Comparison of ENCODE assay signal across 8 cellular contexts in the genomic region with DNA sequence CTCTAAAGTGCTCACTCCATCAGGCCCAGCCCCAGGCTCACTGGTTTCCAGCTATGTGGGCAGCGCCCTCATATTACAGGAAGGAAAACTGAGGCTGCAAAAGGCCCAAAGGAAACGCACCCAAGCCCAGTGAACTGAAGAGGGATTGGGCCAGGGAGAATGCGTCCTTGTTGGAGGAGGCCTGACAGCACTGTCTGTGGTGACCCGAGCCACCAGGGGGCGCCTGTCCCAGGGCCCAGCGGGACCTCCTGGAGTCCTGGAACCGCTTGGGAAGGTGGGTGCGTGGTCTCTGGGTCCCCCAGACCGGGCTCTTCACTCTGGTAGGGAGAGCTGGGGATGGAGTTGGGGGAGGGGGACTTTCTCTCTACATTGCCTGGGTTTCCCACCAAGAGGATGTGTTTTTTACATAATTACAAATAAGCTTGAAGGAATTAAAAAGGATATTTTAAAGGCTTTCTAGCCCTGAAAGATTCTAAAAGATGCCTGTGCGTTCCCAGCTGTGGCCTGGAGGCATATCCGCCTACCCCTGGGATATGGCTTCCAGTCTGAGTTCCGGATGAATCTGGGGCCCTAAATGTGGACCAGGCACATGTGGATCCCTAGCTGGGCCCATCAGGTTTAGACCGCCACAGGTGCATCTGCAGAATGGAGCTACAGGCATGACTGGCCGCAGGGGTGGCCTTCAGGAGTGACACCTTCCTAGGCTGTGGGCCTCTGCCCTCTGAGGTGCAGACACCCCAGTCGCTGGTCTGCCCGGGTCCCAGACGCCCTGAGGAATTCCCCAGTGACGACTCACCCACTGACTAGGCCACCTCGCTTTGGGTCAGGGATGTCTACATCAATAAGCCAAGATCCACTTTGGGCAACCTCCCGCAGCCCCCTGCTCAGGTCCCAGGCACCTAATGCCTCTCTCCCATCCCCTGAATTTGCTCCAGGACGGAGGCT. TPM values are rescaled to one million over a fixed set of nuclear protein-coding genes. Genes with fewer than 3 reads are reported as not detected.
DNase-seq lines count a peak whose midpoint lies in the region; ATAC-seq and TF ChIP-seq lines count a peak whose summit lies in the region.

No MANE protein-coding gene starts in this region.

- 28% methylated on average over 14 of the region's 21 CpGs for WGBS in suprapubic skin

- no peak for TF ChIP-seq POLR2A in suprapubic skin (IDR thresholded peaks at IDR 0.05)

- peaks cover 8% of the 10 kb centered on the region for H3K36me3 ChIP-seq in GM06990 (ENCODE audit: control insufficient read depth, insufficient read depth, low read length)
- no peaks in the 10 kb centered on the region for H3K36me3 ChIP-seq in HUES48 (ENCODE audit: control insufficient read depth, insufficient read depth, low read length)
- no peaks in the 10 kb centered on the region for H3K36me3 ChIP-seq in suprapubic skin

- DNase-seq in GM06990 (ENCODE audit: extremely low read depth, insufficient read length), result peak; percentile 73
- DNase-seq in SHP77 treated with DMSO at 0.1 percent for 48 hours (lab: John Stamatoyannopoulos, UW), result peak; percentile 48
- DNase-seq in activated effector memory CD4-positive, alpha-beta T cell treated with Interleukin-2 at 50 U/mL for 16 hours, result peak; percentile 74
- peak in 1 of 2 donors; percentile 33 for DNase-seq in foreskin keratinocyte
- peak in 50 of 56 donors; percentile 14 to 87 (median 52) for DNase-seq in nucleus accumbens (lab: John Stamatoyannopoulos, UW)
- DNase-seq in suprapubic skin (ENCODE audit: low spot score in 2 of 2), result peak in 1 of 2 donors; percentile 88

- H3K4me1 ChIP-seq in HUES48 (ENCODE audit: control insufficient read depth, insufficient read depth, low read length) (peaks cover 9% of the 10 kb centered on the region; the same call in 1 of the 2 replicates), foreskin keratinocyte (no peaks in the 10 kb centered on the region), suprapubic skin (peaks cover 8% of the 10 kb centered on the region)

- TF ChIP-seq EP300 in suprapubic skin (IDR thresholded peaks at IDR 0.05), result no peak

- no peak overlapping the region for H3K9ac ChIP-seq in HUES48 (ENCODE audit: low read depth, low read length)

- H3K27me3 ChIP-seq in GM06990 (replicated peaks; ENCODE audit: control insufficient read depth, insufficient read depth, low read length) (no peaks in the 10 kb centered on the region), HUES48 (ENCODE audit: control insufficient read depth, insufficient read depth, low read length) (no peaks in the 10 kb centered on the region), foreskin keratinocyte (no peaks in the 10 kb centered on the region), suprapubic skin (no peaks in the 10 kb centered on the region)

- TF ChIP-seq CTCF in GM06990 (IDR thresholded peaks at IDR 0.05; ENCODE audit: insufficient read depth, low read length, poor library complexity, severe bottlenecking) (peak; percentile 96), foreskin keratinocyte (conservative IDR thresholded peaks at IDR 0.05) (peak; percentile 87), suprapubic skin (IDR thresholded peaks at IDR 0.05) (peak; percentile 92 to 96)

- peak overlapping the region; percentile 18 for H3K27ac ChIP-seq in HUES48 (ENCODE audit: low read depth, low read length)
- no peak overlapping the region for H3K27ac ChIP-seq in foreskin keratinocyte
- no peak overlapping the region for H3K27ac ChIP-seq in suprapubic skin

- no peaks in the 10 kb centered on the region for H3K9me3 ChIP-seq in HUES48 (ENCODE audit: control insufficient read depth, insufficient read depth, low read length)
- H3K9me3 ChIP-seq in suprapubic skin, result no peaks in the 10 kb centered on the region

- ATAC-seq in foreskin keratinocyte (peak; percentile 80), GM18873 (IDR thresholded peaks at IDR 0.05; ENCODE audit: low FRiP score, unreplicated experiment) (no peak)

- H3K4me3 ChIP-seq in GM06990 (replicated peaks; ENCODE audit: low read depth, low read length) (no peak overlapping the region), HUES48 (ENCODE audit: low read depth, low read length) (no peak overlapping the region), suprapubic skin (no peak overlapping the region)

RNA-seq across cellular contexts. Expression of a gene that starts 4.2 kb away (rescaled TPM):
- total RNA-seq in foreskin keratinocyte (not detected in 2 replicates), suprapubic skin (10 to 100 TPM in 2 of 4 donors, 1 to 10 TPM in 2; 4.7 to 13.4 (median 9.8) TPM)
- polyA plus RNA-seq in foreskin keratinocyte, result not detected in 2 replicates

RNA-seq across cellular contexts. Expression of a gene that starts 21.6 kb away (rescaled TPM):
- total RNA-seq in foreskin keratinocyte (not detected in 2 replicates), suprapubic skin (under 1 TPM in 2 of 4 donors, not detected in 2; 0.21 to 0.57 TPM)
- polyA plus RNA-seq in foreskin keratinocyte, result not detected in 2 replicates

RNA-seq across cellular contexts. Expression of a gene that starts 34.2 kb away (rescaled TPM):
- total RNA-seq in foreskin keratinocyte (48.2 and 58.1 TPM in 2 replicates), suprapubic skin (10 to 100 TPM; 45.5 to 53.8 (median 52.3) TPM)
- 64.6 and 70.8 TPM in 2 replicates for polyA plus RNA-seq in foreskin keratinocyte

RNA-seq across cellular contexts. Expression of a gene that starts 52.1 kb away (rescaled TPM):
- 209 and 242 TPM in 2 replicates for total RNA-seq in foreskin keratinocyte
- 249 and 296 TPM in 2 replicates for polyA plus RNA-seq in foreskin keratinocyte
- 100 to 1,000 TPM in 3 of 4 donors, 10 to 100 TPM in 1; 52.5 to 124 (median 103) TPM for total RNA-seq in suprapubic skin
